8 cellular contexts compared by ENCODE assay signal in the genomic region with DNA sequence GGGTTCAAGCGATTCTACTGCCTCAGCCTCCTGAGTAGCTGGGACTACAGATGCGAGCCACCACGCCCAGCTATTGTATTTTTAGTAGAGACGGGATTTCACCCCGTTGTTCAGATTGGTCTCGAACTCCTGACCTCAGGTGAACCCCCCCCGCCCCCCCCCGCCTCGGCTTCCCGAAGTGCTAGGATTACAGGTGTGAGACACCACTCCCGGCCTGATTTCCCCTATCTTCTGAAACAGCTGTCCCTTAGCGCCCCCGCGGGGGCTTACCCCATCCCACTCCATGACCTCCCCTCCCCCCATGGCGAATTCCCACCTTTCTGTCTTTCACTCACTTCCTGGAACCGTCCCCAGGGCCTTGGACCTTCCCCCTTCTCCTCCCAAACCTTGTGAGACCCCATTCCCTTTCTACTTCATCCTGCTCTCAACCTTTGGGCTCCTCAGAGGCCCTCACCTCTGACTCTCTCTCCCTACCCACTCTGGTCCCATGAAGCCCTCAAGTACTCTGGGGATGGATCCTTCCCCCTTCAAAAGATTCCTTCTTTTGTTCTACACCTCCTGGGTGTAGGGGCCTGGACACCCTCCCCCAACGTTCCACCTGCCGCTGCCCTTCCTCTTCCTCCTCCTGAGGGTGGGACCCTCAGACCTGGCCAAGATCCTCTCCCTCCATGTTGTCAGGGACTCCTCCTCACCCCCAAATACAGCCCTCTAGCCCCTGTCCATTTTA. TPM values are rescaled to one million over a fixed set of nuclear protein-coding genes. Genes with fewer than 3 reads are reported as not detected.
DNase-seq lines count a peak whose midpoint lies in the region; ATAC-seq, FAIRE-seq and TF ChIP-seq lines count a peak whose summit lies in the region.

No MANE protein-coding gene starts in this region.

- H3K27ac ChIP-seq in 22Rv1: peak overlapping the region; percentile 98
- peak overlapping the region; percentile 100 for H3K27ac ChIP-seq in HUES48 (ENCODE audit: low read depth, low read length)

- DNase-seq in bronchial epithelial cell (ENCODE audit: low read depth) (no peak), mucosa of descending colon (peak; percentile 67 to 72 (median 70)), amniotic stem cell (lab: John Stamatoyannopoulos, UW) (no peak), NCI-H187 (lab: John Stamatoyannopoulos, UW) (no peak)

- H3K4me3 ChIP-seq in HUES48 (ENCODE audit: low read depth, low read length): peak overlapping the region; percentile 87
- H3K4me3 ChIP-seq in bronchial epithelial cell (ENCODE audit: low read depth, low read length): peak overlapping the region; percentile 76
- peak overlapping the region; percentile 69 for H3K4me3 ChIP-seq in mucosa of descending colon

- H3K4me1 ChIP-seq in HUES48 (ENCODE audit: control insufficient read depth, insufficient read depth, low read length) (peaks cover 14% of the 10 kb centered on the region), mucosa of descending colon (ENCODE audit: low read depth) (peaks cover 28% of the 10 kb centered on the region)

- ATAC-seq in mucosa of descending colon (no peak), GM18511 (IDR thresholded peaks at IDR 0.05; ENCODE audit: unreplicated experiment) (no peak), GM19452 (IDR thresholded peaks at IDR 0.05; ENCODE audit: unreplicated experiment) (no peak)

- intact Hi-C loops in mucosa of descending colon (cut with DNase I, micrococcal nuclease): no loop called here

- no peak for TF ChIP-seq CTCF in 22Rv1 (IDR thresholded peaks at IDR 0.05)
- no peak for TF ChIP-seq CTCF in bronchial epithelial cell (IDR thresholded peaks at IDR 0.05; ENCODE audit: insufficient read depth, low read length, severe bottlenecking)
- no peak for TF ChIP-seq CTCF in mucosa of descending colon (IDR thresholded peaks at IDR 0.05)

- H3K9ac ChIP-seq in HUES48 (ENCODE audit: low read depth, low read length): peak overlapping the region; percentile 86

- FAIRE-seq in bronchial epithelial cell (lab: Jason Lieb, UNC): no peak

- no peaks in the 10 kb centered on the region for H3K9me3 ChIP-seq in HUES48 (ENCODE audit: control insufficient read depth, insufficient read depth, low read length)
- no peaks in the 10 kb centered on the region for H3K9me3 ChIP-seq in mucosa of descending colon

- H3K27me3 ChIP-seq in HUES48 (ENCODE audit: control insufficient read depth, insufficient read depth, low read length) (no peaks in the 10 kb centered on the region), bronchial epithelial cell (ENCODE audit: control insufficient read depth, insufficient read depth, low read length) (no peaks in the 10 kb centered on the region)

- H3K36me3 ChIP-seq in HUES48 (ENCODE audit: control insufficient read depth, insufficient read depth, low read length) (peaks cover 53% of the 10 kb centered on the region), bronchial epithelial cell (ENCODE audit: control insufficient read depth, insufficient read depth, low read length) (peaks cover 22% of the 10 kb centered on the region), mucosa of descending colon (ENCODE audit: low read depth) (peaks cover 6% of the 10 kb centered on the region)

RNA-seq across cellular contexts. Expression of gene PRDX5, which starts 0.9 kb away (rescaled TPM):
- 649 and 769 TPM in 2 replicates for total RNA-seq in bronchial epithelial cell
- 100 to 1,000 TPM; 159 to 512 (median 353) TPM for total RNA-seq in mucosa of descending colon

RNA-seq across cellular contexts. Expression of gene TRMT112, which starts 1.5 kb away (rescaled TPM):
- total RNA-seq in bronchial epithelial cell (355 and 587 TPM in 2 replicates), mucosa of descending colon (100 to 1,000 TPM in 1 of 3 donors, 10 to 100 TPM in 2; 48.5 to 122 (median 63.5) TPM)

RNA-seq across cellular contexts. Expression of gene ESRRA, which starts 13.5 kb away (rescaled TPM):
- total RNA-seq in bronchial epithelial cell: 76.9 and 139 TPM in 2 replicates
- 100 to 1,000 TPM; 126 to 204 (median 183) TPM for total RNA-seq in mucosa of descending colon

RNA-seq across cellular contexts. Expression of gene CATSPERZ, which starts 18.7 kb away (rescaled TPM):
- total RNA-seq in bronchial epithelial cell (0.26 TPM in 1 of 2 replicates, not detected in the other), mucosa of descending colon (not detected)

RNA-seq across cellular contexts. Expression of gene CCDC88B, which starts 21.1 kb away (rescaled TPM):
- total RNA-seq in bronchial epithelial cell (2.9 TPM in 2 replicates), mucosa of descending colon (10 to 100 TPM; 13.4 to 32.5 (median 28.8) TPM)

Comparison
In these comparisons a context has a peak if more than half of its experiments do, and no peak if none do; other contexts are left out.
1. DNase-seq: peak in mucosa of descending colon (3 of 3); none in bronchial epithelial cell (single experiment), amniotic stem cell (single experiment) and NCI-H187 (0 of 2).
2. Peak in every context shown above with its lines, with median percentiles within 50 percentile points of each other: H3K4me3 ChIP-seq.